ENCODE assay signal across 12 cellular contexts in genomic region chr9:108049026-108049591, GRCh38.
DNase-seq lines count a peak whose midpoint lies in the region; ATAC-seq, FAIRE-seq and TF ChIP-seq lines count a peak whose summit lies in the region.
"Had no signal": no experiment of that assay in that cellular context is flagged by ENCODE, and none has a peak within 500 bp of the region (broad histone marks: within the 10 kb centered on the region; RNA-seq: fewer than 3 reads in every experiment).

No MANE protein-coding gene starts in this region.

- in situ Hi-C loops in Panc1 (cut with HindIII; ENCODE audit: low pct_unique_long_range_greater_than_20kb, low sequenced_read_pairs) = no loop called here

- H2AFZ ChIP-seq in endothelial cell of umbilical vein (ENCODE audit: low read depth, low read length) = peak overlapping the region; percentile 62

- H4K20me1 ChIP-seq in endothelial cell of umbilical vein (replicated peaks; ENCODE audit: control insufficient read depth, extremely low read depth, insufficient read depth, low read length) = no peaks in the 10 kb centered on the region

- intact Hi-C loops in Panc1 (cut with micrococcal nuclease; ENCODE audit: unreplicated experiment) (no loop called here), endothelial cell of umbilical vein (cut with micrococcal nuclease) (no loop called here)

- H3K36me3 Mint-ChIP-seq in activated naive CD4-positive, alpha-beta T cell treated with anti-CD3 and anti-CD28 coated beads, Interleukin-2, amount 50 U/mL, for 72 hours = peaks cover 0 to 6% of the 10 kb centered on the region in 2 donors
- H3K36me3 Mint-ChIP-seq: activated CD8-positive, alpha-beta memory T cell treated with anti-CD3 and anti-CD28 coated beads, Interleukin-2, amount 10 ng/mL, durations not matched to agents 7 days and 5 days had no signal

- H3K79me2 ChIP-seq in endothelial cell of umbilical vein (ENCODE audit: control insufficient read depth, insufficient read depth, low read length) = no peaks in the 10 kb centered on the region

- TF ChIP-seq POLR2A in endothelial cell of umbilical vein (IDR thresholded peaks at IDR 0.05; ENCODE audit: low read depth, low read length) = no peak

- H3K27ac Mint-ChIP-seq in activated naive CD4-positive, alpha-beta T cell treated with anti-CD3 and anti-CD28 coated beads, Interleukin-2, amount 50 U/mL, for 72 hours = no peak overlapping the region
- H3K27ac Mint-ChIP-seq: activated CD8-positive, alpha-beta memory T cell treated with anti-CD3 and anti-CD28 coated beads, Interleukin-2, amount 10 ng/mL, durations not matched to agents 7 days and 5 days; T-helper 17 cell had no signal

- H3K36me3 ChIP-seq in Panc1 (ENCODE audit: control insufficient read depth, insufficient read depth, low read length) (no peaks in the 10 kb centered on the region), endothelial cell of umbilical vein (ENCODE audit: control insufficient read depth in 2 of 2, extremely low read depth in 1 of 2, insufficient read depth in 2 of 2, low read length in 2 of 2) (no peaks in the 10 kb centered on the region)

- H3K4me2 ChIP-seq in endothelial cell of umbilical vein (ENCODE audit: insufficient read depth, low read length) = peak overlapping the region; percentile 29

- H3K4me3 ChIP-seq in Panc1 (ENCODE audit: low read depth in 2 of 2, low read length in 2 of 2) (no peak overlapping the region), endothelial cell of umbilical vein (replicated peaks in 1 of 3; ENCODE audit: insufficient read depth in 1 of 3, low read depth in 1 of 3, low read length in 3 of 3) (no peak overlapping the region)

- peak; percentile 97 for FAIRE-seq in endothelial cell of umbilical vein (lab: Jason Lieb, UNC)

- peak overlapping the region; percentile 39 for H3K9ac ChIP-seq in endothelial cell of umbilical vein (replicated peaks; ENCODE audit: extremely low read depth, insufficient read depth, low read length)

- DNase-seq in GM03348 (ENCODE audit: low spot score) = peak; percentile 76
- DNase-seq in Panc1 (ENCODE audit: low read depth, low spot score) = peak; percentile 91
- peak; percentile 73 for DNase-seq in endothelial cell of umbilical vein (ENCODE audit: low read depth, low spot score)
- DNase-seq in non-pigmented ciliary epithelial cell (ENCODE audit: low read depth) = peak; percentile 89
- DNase-seq in GM10266 (ENCODE audit: extremely low spot score) = no peak
- no peak for DNase-seq in activated naive CD4-positive, alpha-beta T cell treated with anti-CD3 and anti-CD28 coated beads, Interleukin-2, amount 50 U/mL, for 72 hours (ENCODE audit: low spot score in 2 of 2)
- no peak for DNase-seq in substantia nigra (lab: John Stamatoyannopoulos, UW)
- DNase-seq: activated CD8-positive, alpha-beta memory T cell treated with anti-CD3 and anti-CD28 coated beads, Interleukin-2, amount 10 ng/mL, durations not matched to agents 7 days and 5 days; H7; T-helper 17 cell had no signal

- dilution Hi-C loops in endothelial cell of umbilical vein (cut with MboI; ENCODE audit: extremely low pct_ligation_motif_present, low sequenced_read_pairs) = no loop called here

- no TSS peak for BruUV-seq in Panc1 (replicated peaks; lab: Mats Ljungman, UMichigan)
- no TSS peak for BruUV-seq in endothelial cell of umbilical vein (replicated peaks; lab: Mats Ljungman, UMichigan)

- H3K27ac ChIP-seq in Panc1 (ENCODE audit: low read length) (no peak overlapping the region), endothelial cell of umbilical vein (ENCODE audit: insufficient read depth, low read depth, low read length) (peak overlapping the region; percentile 38), substantia nigra (ENCODE audit: low read depth, low read length, poor library complexity, severe bottlenecking) (no peak overlapping the region)
- H3K27ac ChIP-seq: HL-60 had no signal

- H3K9me1 ChIP-seq in endothelial cell of umbilical vein (replicated peaks; ENCODE audit: control insufficient read depth, extremely low read depth, insufficient read depth, low read length) = no peaks in the 10 kb centered on the region

- no peak for TF ChIP-seq CTCF in Panc1 (IDR thresholded peaks at IDR 0.05)
- TF ChIP-seq CTCF in endothelial cell of umbilical vein (IDR thresholded peaks at IDR 0.05; ENCODE audit: extremely low read depth in 1 of 2, insufficient read depth in 1 of 2, low read depth in 1 of 2, low read length in 2 of 2) = no peak
- no peak for TF ChIP-seq CTCF in GM10266 (IDR thresholded peaks at IDR 0.05; ENCODE audit: control insufficient read depth, insufficient read depth, low read depth, missing control alignments)

- H3K9me3 ChIP-seq in Panc1 (ENCODE audit: control insufficient read depth, insufficient read depth, low read depth, low read length) (no peaks in the 10 kb centered on the region), endothelial cell of umbilical vein (replicated peaks; ENCODE audit: control insufficient read depth, insufficient read depth, low read length) (no peaks in the 10 kb centered on the region)

- peaks cover 6 to 20% of the 10 kb centered on the region in 2 donors for H3K9me3 Mint-ChIP-seq in activated naive CD4-positive, alpha-beta T cell treated with anti-CD3 and anti-CD28 coated beads, Interleukin-2, amount 50 U/mL, for 72 hours

- peak; percentile 62 for ATAC-seq in Panc1
- no peak for ATAC-seq in HG03139 (IDR thresholded peaks at IDR 0.05; ENCODE audit: unreplicated experiment)
- no peak for ATAC-seq in activated naive CD4-positive, alpha-beta T cell treated with anti-CD3 and anti-CD28 coated beads, Interleukin-2, amount 50 U/mL, for 72 hours
- ATAC-seq: activated CD8-positive, alpha-beta memory T cell treated with anti-CD3 and anti-CD28 coated beads, Interleukin-2, amount 10 ng/mL, durations not matched to agents 7 days and 5 days; T-helper 17 cell had no signal

- H3K27me3 ChIP-seq in Panc1 (ENCODE audit: control insufficient read depth, insufficient read depth, low read length) = no peaks in the 10 kb centered on the region
- H3K27me3 ChIP-seq in endothelial cell of umbilical vein (ENCODE audit: control insufficient read depth in 2 of 2, insufficient read depth in 2 of 2, low read length in 2 of 2) = no peaks in the 10 kb centered on the region

- CTCF ChIA-PET in Panc1 (lab: Charles Lee) (no interaction called here), endothelial cell of umbilical vein (lab: Charles Lee) (interaction anchor here (0.7 kb wide), 1 partner anchor 12 kb away, joined by 3 read pairs; no protein-coding TSS in a partner anchor)

- H3K4me1 ChIP-seq in Panc1 (ENCODE audit: control insufficient read depth, insufficient read depth, low read length) (no peaks in the 10 kb centered on the region), endothelial cell of umbilical vein (ENCODE audit: control insufficient read depth, extremely low read depth, insufficient read depth, low read length) (peaks cover 23% of the 10 kb centered on the region)

- POLR2A ChIA-PET in Panc1 (lab: Charles Lee) (no interaction called here), endothelial cell of umbilical vein (lab: Charles Lee) (interaction anchor here (0.5 to 0.6 kb wide), 2 partner anchors 10 to 559 kb away, joined by 4 read pairs; no protein-coding TSS in a partner anchor)

TF ChIP-seq in endothelial cell of umbilical vein, 7 proteins besides CTCF, POLR2A, EP300 and RAD21:
- peak; percentile 54 for TF ChIP-seq GATA2 (IDR thresholded peaks at IDR 0.05; ENCODE audit: insufficient read depth, insufficient read length, low read depth, low read length)
- peak; percentile 63 for TF ChIP-seq JUN (IDR thresholded peaks at IDR 0.05; ENCODE audit: borderline replicate concordance, insufficient read depth, insufficient read length, low read depth)
- TF ChIP-seq MYC (IDR thresholded peaks at IDR 0.05; ENCODE audit: low read depth, low read length) = no peak
- TF ChIP-seq FOS (IDR thresholded peaks at IDR 0.05; ENCODE audit: borderline replicate concordance, insufficient read depth, low read length) = peak; percentile 71

Comparison
In these comparisons a context has a peak if more than half of its experiments do, and no peak if none do; other contexts are left out.
1. DNase-seq: peak in GM03348 (single experiment), Panc1 (single experiment), endothelial cell of umbilical vein (single experiment) and non-pigmented ciliary epithelial cell (single experiment); none in GM10266 (single experiment), activated naive CD4-positive, alpha-beta T cell treated with anti-CD3 and anti-CD28 coated beads, Interleukin-2, amount 50 U/mL, for 72 hours (0 of 2) and substantia nigra (0 of 49).